16 cellular contexts compared by ENCODE assay signal in the genomic region with DNA sequence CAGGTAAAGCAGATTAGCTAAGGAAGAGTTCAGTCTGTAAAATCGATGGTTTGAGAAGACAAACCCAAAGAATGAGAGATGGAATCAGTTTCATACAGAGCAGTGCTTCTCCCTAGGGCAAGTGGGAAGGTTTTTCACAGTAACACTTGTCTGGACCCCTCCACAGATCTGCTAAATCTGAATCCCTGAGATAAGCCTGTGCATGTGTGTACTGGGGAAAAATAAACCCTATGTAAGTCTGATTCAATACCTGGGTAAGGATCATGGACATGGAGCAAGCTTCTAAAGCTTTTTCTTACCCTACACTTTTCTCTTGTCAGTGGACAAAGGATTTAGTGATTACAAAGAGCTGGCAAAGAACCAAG. TPM values are rescaled to one million over a fixed set of nuclear protein-coding genes. Genes with fewer than 3 reads are reported as not detected.
DNase-seq lines count a peak whose midpoint lies in the region; ATAC-seq and TF ChIP-seq lines count a peak whose summit lies in the region.
"Had no signal": no experiment of that assay in that cellular context is flagged by ENCODE, and none has a peak within 500 bp of the region (broad histone marks: within the 10 kb centered on the region; RNA-seq: fewer than 3 reads in every experiment).

No MANE protein-coding gene starts in this region.

- peak overlapping the region; percentile 9; the same call in 1 of the 3 replicates for H3K4me3 Mint-ChIP-seq in GM23338
- H3K4me3 Mint-ChIP-seq: activated B cell treated with CpG ODN at 0.5 μM for 24 hours; activated naive CD4-positive, alpha-beta T cell treated with anti-CD3 and anti-CD28 coated beads for 36 hours had no signal

- H4K91ac ChIP-seq in mesenchymal stem cell (ENCODE audit: low read length): no peak overlapping the region

- H3K27ac Mint-ChIP-seq in GM23338: peak overlapping the region; percentile 55
- H3K27ac Mint-ChIP-seq: activated B cell treated with CpG ODN at 0.5 μM for 24 hours; activated naive CD4-positive, alpha-beta T cell treated with anti-CD3 and anti-CD28 coated beads for 36 hours had no signal

- TF ChIP-seq CTCF in GM23338 (conservative IDR thresholded peaks at IDR 0.05; ENCODE audit: low read depth in 2 of 2): no peak

- H3K4me2 ChIP-seq in BLaER1 treated with 17β-estradiol and CSF1 and Interleukin-3, amounts not matched to agents 10 nM and 100 nM: peak overlapping the region; percentile 30 to 68 (median 53); a peak in 20 of 22 replicates
- H3K4me2 ChIP-seq in GM23338: peak overlapping the region; percentile 66
- H3K4me2 ChIP-seq in mesenchymal stem cell (ENCODE audit: low read length, poor library complexity, severe bottlenecking): no peak overlapping the region

- H3K23ac ChIP-seq in mesenchymal stem cell (ENCODE audit: low read length in 2 of 2): no peak overlapping the region

- 0 out of 22 replicates have a peak overlapping the region, but pooled peaks of 1 of the 11 experiments have one; percentile 8 for H3K9ac ChIP-seq in BLaER1 treated with 17β-estradiol and CSF1 and Interleukin-3, amounts not matched to agents 10 nM and 100 nM
- no peak overlapping the region for H3K9ac ChIP-seq in mesenchymal stem cell (ENCODE audit: low read length)

- peak overlapping the region in 1 of 11 experiments; percentile 21; a peak in 2 of 22 replicates for H3K27ac ChIP-seq in BLaER1 treated with 17β-estradiol and CSF1 and Interleukin-3, amounts not matched to agents 10 nM and 100 nM
- H3K27ac ChIP-seq in GM23338 (ENCODE audit: low read depth) (peak overlapping the region; percentile 11), mesenchymal stem cell (ENCODE audit: low read length, poor library complexity, severe bottlenecking) (peak overlapping the region; percentile 49)
- H3K27ac ChIP-seq: neutrophil, Peyer's patch, right atrium auricular region had no signal

- 89% methylated on average over 1 of the region's 1 CpG for WGBS in mesenchymal stem cell

- H3K18ac ChIP-seq in mesenchymal stem cell (ENCODE audit: low read depth in 1 of 2, low read length in 2 of 2): no peak overlapping the region

- H3K9me3 Mint-ChIP-seq in GM23338: no peaks in the 10 kb centered on the region
- H3K9me3 Mint-ChIP-seq: activated B cell treated with CpG ODN at 0.5 μM for 24 hours; activated naive CD4-positive, alpha-beta T cell treated with anti-CD3 and anti-CD28 coated beads for 36 hours had no signal

- H3K4me1 Mint-ChIP-seq in GM23338: peaks cover 36% of the 10 kb centered on the region

- peaks cover 0 to 73% (median 35%) of the 10 kb centered on the region in 11 experiments; a peak in 13 of 22 replicates for H3K36me3 ChIP-seq in BLaER1 treated with 17β-estradiol and CSF1 and Interleukin-3, amounts not matched to agents 10 nM and 100 nM
- H3K36me3 ChIP-seq in GM23338 (ENCODE audit: insufficient read depth): peaks cover 5% of the 10 kb centered on the region
- no peaks in the 10 kb centered on the region for H3K36me3 ChIP-seq in mesenchymal stem cell (ENCODE audit: control insufficient read depth in 1 of 2, insufficient read depth in 2 of 2, low read depth in 1 of 2, low read length in 2 of 2)
- H3K36me3 ChIP-seq: neutrophil, Peyer's patch, right atrium auricular region had no signal

- no peaks in the 10 kb centered on the region for H3K27me3 ChIP-seq in BLaER1 treated with 17β-estradiol and CSF1 and Interleukin-3, amounts not matched to agents 10 nM and 100 nM
- no peaks in the 10 kb centered on the region for H3K27me3 ChIP-seq in GM23338 (ENCODE audit: insufficient read depth)
- H3K27me3 ChIP-seq in mesenchymal stem cell (ENCODE audit: control insufficient read depth in 1 of 2, insufficient read depth in 1 of 2, low read length in 2 of 2): no peaks in the 10 kb centered on the region
- H3K27me3 ChIP-seq: neutrophil, Peyer's patch, right atrium auricular region had no signal

- H3K4ac ChIP-seq in mesenchymal stem cell (ENCODE audit: low read depth in 1 of 2, low read length in 2 of 2): no peak overlapping the region

- no peak overlapping the region for H2BK12ac ChIP-seq in mesenchymal stem cell (ENCODE audit: low read length in 2 of 2)

- H3F3A ChIP-seq in GM23338 (replicated peaks; ENCODE audit: low read depth): peaks cover 7% of the 10 kb centered on the region; the same call in 1 of the 2 replicates

- DNase-seq in GM23338 (ENCODE audit: low spot score) (no peak), mesenchymal stem cell (no peak), ureter (ENCODE audit: low spot score) (no peak), NCI-H524 treated with DMSO at 0.1 percent for 48 hours (lab: John Stamatoyannopoulos, UW) (no peak), NCI-H748 treated with DMSO at 0.1 percent for 48 hours (lab: John Stamatoyannopoulos, UW) (no peak), T-helper 2 cell (no peak)
- DNase-seq: activated B cell treated with CpG ODN at 0.5 μM for 24 hours; activated naive CD4-positive, alpha-beta T cell treated with anti-CD3 and anti-CD28 coated beads for 36 hours; left ventricle myocardium superior; NCI-H1694; NCI-H510A; Peyer's patch had no signal

- peaks cover 0 to 12% (median 0%) of the 10 kb centered on the region in 11 experiments; a peak in 3 of 22 replicates for H4K20me1 ChIP-seq in BLaER1 treated with 17β-estradiol and CSF1 and Interleukin-3, amounts not matched to agents 10 nM and 100 nM
- peaks cover 35% of the 10 kb centered on the region for H4K20me1 ChIP-seq in GM23338 (replicated peaks; ENCODE audit: insufficient read depth)

- H3K79me1 ChIP-seq in mesenchymal stem cell (replicated peaks; ENCODE audit: low read length, poor library complexity, severe bottlenecking): peaks cover 13% of the 10 kb centered on the region

- H2AK5ac ChIP-seq in mesenchymal stem cell (ENCODE audit: low read length, severe bottlenecking): peak overlapping the region; percentile 64

- no peak for ATAC-seq in GM23338
- peak; percentile 58 for ATAC-seq in SK-N-SH treated with all-trans-retinoic acid at 6 μM for 48 hours
- ATAC-seq: left ventricle myocardium superior had no signal

- peaks cover 4% of the 10 kb centered on the region for H3K27me3 Mint-ChIP-seq in GM23338 (ENCODE audit: insufficient read depth, low read depth, poor library complexity)
- H3K27me3 Mint-ChIP-seq: activated B cell treated with CpG ODN at 0.5 μM for 24 hours had no signal

- H2BK5ac ChIP-seq in mesenchymal stem cell (ENCODE audit: low read depth, low read length, poor library complexity, severe bottlenecking): no peak overlapping the region

- peaks cover 96% of the 10 kb centered on the region for H3K79me2 ChIP-seq in GM23338 (replicated peaks; ENCODE audit: insufficient read depth)

- peaks cover 16 to 31% (median 24%) of the 10 kb centered on the region in 10 experiments for H3K4me1 ChIP-seq in BLaER1 treated with 17β-estradiol and CSF1 and Interleukin-3, amounts not matched to agents 10 nM and 100 nM
- H3K4me1 ChIP-seq in GM23338 (ENCODE audit: insufficient read depth): peaks cover 20% of the 10 kb centered on the region
- peaks cover 6% of the 10 kb centered on the region for H3K4me1 ChIP-seq in mesenchymal stem cell (ENCODE audit: control insufficient read depth, insufficient read depth, low read depth, low read length)
- H3K4me1 ChIP-seq: Peyer's patch, right atrium auricular region had no signal

- no peak overlapping the region for H2BK15ac ChIP-seq in mesenchymal stem cell (ENCODE audit: low read depth, poor library complexity, severe bottlenecking)

- H3K4me3 ChIP-seq in BLaER1 treated with 17β-estradiol and CSF1 and Interleukin-3, amounts not matched to agents 10 nM and 100 nM: no peak overlapping the region
- H3K4me3 ChIP-seq in GM23338 (no peak overlapping the region), mesenchymal stem cell (ENCODE audit: insufficient read depth in 1 of 2, low read depth in 1 of 2, low read length in 2 of 2) (no peak overlapping the region)
- H3K4me3 ChIP-seq: Peyer's patch, right atrium auricular region had no signal

- no peak overlapping the region for H3K14ac ChIP-seq in mesenchymal stem cell (ENCODE audit: low read length in 2 of 2)

- H2AFZ ChIP-seq in GM23338 (no peak overlapping the region), mesenchymal stem cell (ENCODE audit: low read depth, low read length) (no peak overlapping the region)

- H3K9me3 ChIP-seq in BLaER1 treated with 17β-estradiol and CSF1 and Interleukin-3, amounts not matched to agents 10 nM and 100 nM (replicated peaks in 1 of 11): no peaks in the 10 kb centered on the region
- no peaks in the 10 kb centered on the region for H3K9me3 ChIP-seq in mesenchymal stem cell (ENCODE audit: control insufficient read depth, low read length)
- H3K9me3 ChIP-seq: neutrophil, Peyer's patch, right atrium auricular region had no signal

- no peaks in the 10 kb centered on the region for H3K9me2 ChIP-seq in GM23338 (ENCODE audit: insufficient read depth)

- peaks cover 37% of the 10 kb centered on the region for H3K36me3 Mint-ChIP-seq in GM23338 (ENCODE audit: low read depth)

- no peak overlapping the region for H4K8ac ChIP-seq in mesenchymal stem cell (ENCODE audit: low read length)

- no peak overlapping the region for H2BK120ac ChIP-seq in mesenchymal stem cell (ENCODE audit: low read depth, low read length)

TF ChIP-seq in GM23338, 12 proteins besides CTCF, POLR2A, EP300 and RAD21 (continues in another document):
- no peak for TF ChIP-seq EZH2 (IDR thresholded peaks at IDR 0.05; ENCODE audit: low read depth, unreplicated experiment)
- TF ChIP-seq, protein P1, sequence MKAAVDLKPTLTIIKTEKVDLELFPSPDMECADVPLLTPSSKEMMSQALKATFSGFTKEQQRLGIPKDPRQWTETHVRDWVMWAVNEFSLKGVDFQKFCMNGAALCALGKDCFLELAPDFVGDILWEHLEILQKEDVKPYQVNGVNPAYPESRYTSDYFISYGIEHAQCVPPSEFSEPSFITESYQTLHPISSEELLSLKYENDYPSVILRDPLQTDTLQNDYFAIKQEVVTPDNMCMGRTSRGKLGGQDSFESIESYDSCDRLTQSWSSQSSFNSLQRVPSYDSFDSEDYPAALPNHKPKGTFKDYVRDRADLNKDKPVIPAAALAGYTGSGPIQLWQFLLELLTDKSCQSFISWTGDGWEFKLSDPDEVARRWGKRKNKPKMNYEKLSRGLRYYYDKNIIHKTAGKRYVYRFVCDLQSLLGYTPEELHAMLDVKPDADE (IDR thresholded peaks at IDR 0.05): no peak

TF ChIP-seq in SK-N-SH treated with all-trans-retinoic acid at 6 μM for 48 hours, 23 proteins besides CTCF, POLR2A, EP300 and RAD21 (continues in another document):
- TF ChIP-seq OSR1 (CRISPR knock-in tag; IDR thresholded peaks at IDR 0.05): no peak

RNA-seq across cellular contexts. Expression of a gene that starts 13.6 kb away (rescaled TPM):
- total RNA-seq in GM23338 (2014; rRNA removed; shearing (Covaris generic)): 84.6 and 89.5 TPM in 2 replicates
- polyA plus RNA-seq in GM23338 (2016; fragmentation: Nextera tagmentation; extraction: Ambion mirVana): 74.5 and 82.7 TPM in 2 replicates
- 49.2 TPM for polyA plus RNA-seq in mesenchymal stem cell (2013, experiment 1 of 2)
- polyA plus RNA-seq in mesenchymal stem cell (2013, experiment 2 of 2): 50.6 TPM
- total RNA-seq in ureter: 62.3 TPM
